8 cellular contexts compared by ENCODE assay signal in the genomic region with DNA sequence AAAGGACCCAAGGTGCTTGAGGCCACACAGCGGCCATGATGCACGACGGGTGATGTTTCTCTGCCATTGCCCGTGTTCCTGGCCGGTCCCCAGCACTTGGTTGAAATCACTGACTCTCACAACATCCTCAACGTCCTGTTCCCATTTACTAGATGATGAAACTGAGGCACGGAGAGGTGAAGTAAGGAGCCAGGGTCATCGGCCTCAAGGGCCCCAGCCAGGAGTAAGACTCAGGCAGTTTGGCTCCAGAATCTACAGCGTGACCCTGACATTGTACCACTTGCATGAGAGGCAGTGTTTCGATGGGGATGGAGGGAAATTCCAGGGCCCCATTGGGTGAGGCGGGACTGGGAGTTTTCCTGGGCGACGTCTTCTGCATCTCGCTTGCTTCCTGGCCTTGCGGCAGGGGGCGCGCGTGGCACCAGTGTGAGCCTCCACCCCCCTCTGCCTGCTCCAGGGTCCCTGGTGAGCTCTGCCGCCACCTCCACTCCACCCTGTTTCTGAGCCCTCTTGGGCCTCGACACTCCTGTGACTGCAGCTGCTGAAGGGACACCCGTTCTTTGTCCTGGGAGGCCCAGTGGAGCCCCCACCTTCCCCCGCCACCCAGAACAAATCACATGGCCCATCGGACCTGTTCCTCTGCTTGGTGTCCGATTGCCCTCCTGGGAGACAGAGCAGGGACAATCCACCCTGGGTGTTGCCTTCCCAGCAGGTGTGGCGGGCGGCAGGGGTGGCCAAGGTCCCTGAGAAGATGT.
DNase-seq lines count a peak whose midpoint lies in the region; ATAC-seq, FAIRE-seq and TF ChIP-seq lines count a peak whose summit lies in the region.

No MANE protein-coding gene starts in this region.

- H3K36me3 Mint-ChIP-seq in T-helper 17 cell (ENCODE audit: low read depth): peaks cover 3% of the 10 kb centered on the region

- DNase-seq in BE2C (peak; percentile 89), GM18507 (ENCODE audit: extremely low spot score, insufficient read length, low read depth) (peak; percentile 54), RWPE1 (ENCODE audit: low spot score) (no peak), left lung (no peak), NCI-H2196 treated with DMSO at 0.1 percent for 48 hours (lab: John Stamatoyannopoulos, UW; ENCODE audit: unreplicated experiment) (no peak), esophagus squamous epithelium (lab: John Stamatoyannopoulos, UW) (no peak), T-helper 17 cell (no peak), GM03348 (ENCODE audit: low spot score) (no peak)

- peaks cover 9% of the 10 kb centered on the region for H3K27me3 Mint-ChIP-seq in T-helper 17 cell

- intact Hi-C loops in left lung (cut with DNase I) (no loop called here), esophagus squamous epithelium (cut with DNase I) (no loop called here)

- no peak for TF ChIP-seq POLR2A in esophagus squamous epithelium (IDR thresholded peaks at IDR 0.05)

- TF ChIP-seq CTCF in BE2C (IDR thresholded peaks at IDR 0.05; ENCODE audit: low read depth, low read length) (peak; percentile 69), RWPE1 (conservative IDR thresholded peaks at IDR 0.05; ENCODE audit: low read depth) (peak; percentile 36), left lung (IDR thresholded peaks at IDR 0.05) (no peak), esophagus squamous epithelium (IDR thresholded peaks at IDR 0.05) (peak in 1 of 6 experiments; percentile 25)

- WGBS in esophagus squamous epithelium, 2 donors: 69 to 95% methylated on average over 13 to 20 of the region's 26 CpGs

- ATAC-seq in left lung: peak; percentile 47
- no peak for ATAC-seq in T-helper 17 cell

- H3K4me1 ChIP-seq in BE2C (peaks cover 22% of the 10 kb centered on the region), left lung (peaks cover 2 to 8% of the 10 kb centered on the region in 2 donors), esophagus squamous epithelium (peaks cover 2 to 13% (median 9%) of the 10 kb centered on the region in 3 donors)

- no peaks in the 10 kb centered on the region for H3K9me3 ChIP-seq in BE2C
- no peaks in the 10 kb centered on the region for H3K9me3 ChIP-seq in left lung
- H3K9me3 ChIP-seq in esophagus squamous epithelium: no peaks in the 10 kb centered on the region
- no peaks in the 10 kb centered on the region for H3K9me3 ChIP-seq in T-helper 17 cell (ENCODE audit: control insufficient read depth, low read length, poor library complexity, severe bottlenecking)

- H3K4me3 Mint-ChIP-seq in T-helper 17 cell: no peak overlapping the region

- no peak overlapping the region for H3K27ac Mint-ChIP-seq in T-helper 17 cell

- POLR2A ChIA-PET in RWPE1 (lab: Yijun Ruan, JAX; ENCODE audit: low non-redundant PET): no interaction called here

- CTCF ChIA-PET in RWPE1 (lab: Yijun Ruan, JAX): interaction anchor here (0.6 to 1.4 kb wide), 2 partner anchors 12 to 130 kb away, joined by 3 to 6 read pairs; no protein-coding TSS in a partner anchor

- FAIRE-seq in GM18507 (lab: Jason Lieb, UNC): peak; percentile 66

- H3K4me3 ChIP-seq in BE2C (ENCODE audit: low read depth, low read length) (0 out of 2 replicates have a peak overlapping the region, but pooled peaks have one; percentile 23), left lung (no peak overlapping the region), esophagus squamous epithelium (no peak overlapping the region)

- H3K4me1 Mint-ChIP-seq in T-helper 17 cell: peaks cover 2% of the 10 kb centered on the region

- no peaks in the 10 kb centered on the region for H3K27me3 ChIP-seq in BE2C
- H3K27me3 ChIP-seq in left lung: no peaks in the 10 kb centered on the region
- H3K27me3 ChIP-seq in esophagus squamous epithelium: no peaks in the 10 kb centered on the region

- H3K36me3 ChIP-seq in BE2C (no peaks in the 10 kb centered on the region), left lung (no peaks in the 10 kb centered on the region), esophagus squamous epithelium (no peaks in the 10 kb centered on the region)

- H3K27ac ChIP-seq in RWPE1 (no peak overlapping the region), left lung (no peak overlapping the region), esophagus squamous epithelium (no peak overlapping the region)

Comparison
In these comparisons a context has a peak if more than half of its experiments do, and no peak if none do; other contexts are left out.
1. DNase-seq: peak in BE2C (single experiment) and GM18507 (single experiment); none in RWPE1 (single experiment), left lung (0 of 2), NCI-H2196 treated with DMSO at 0.1 percent for 48 hours (single experiment), esophagus squamous epithelium (single experiment), T-helper 17 cell (0 of 3) and GM03348 (single experiment).
2. CTCF ChIP-seq: peak in BE2C (single experiment) and RWPE1 (single experiment); none in left lung (0 of 2).